Comparison of ENCODE assay signal across 1 cellular context in genomic region chr2:20481798-20482405, GRCh38.
TF ChIP-seq lines count a peak whose summit lies in the region.

No MANE protein-coding gene starts in this region.

TF ChIP-seq in IMR-90, 13 proteins besides CTCF, POLR2A, EP300 and RAD21:
- TF ChIP-seq NFE2L2 (IDR thresholded peaks at IDR 0.05; ENCODE audit: low read depth, low read length) (no peak), RFX5 (IDR thresholded peaks at IDR 0.05; ENCODE audit: low read depth, low read length) (no peak), MAFK (IDR thresholded peaks at IDR 0.05; ENCODE audit: low read depth, low read length) (no peak), BHLHE40 (IDR thresholded peaks at IDR 0.05; ENCODE audit: low read depth, low read length) (no peak)
